22 cellular contexts compared by ENCODE assay signal in genomic region chr10:80412521-80412920, GRCh38. TPM values are rescaled to one million over a fixed set of nuclear protein-coding genes. Genes with fewer than 3 reads are reported as not detected.
A peak's percentile ranks its signal among the peaks of the same experiment; 100 is the strongest.
DNase-seq lines count a peak whose midpoint lies in the region; ATAC-seq, FAIRE-seq and TF ChIP-seq lines count a peak whose summit lies in the region.
"Had no signal": no experiment of that assay in that cellular context is flagged by ENCODE, and none has a peak within 500 bp of the region (broad histone marks: within the 10 kb centered on the region; RNA-seq: fewer than 3 reads in every experiment).

No MANE protein-coding gene starts in this region.

- H3K36me3 Mint-ChIP-seq in glutamatergic neuron (ENCODE audit: unreplicated experiment), result peaks cover 4% of the 10 kb centered on the region
- H3K36me3 Mint-ChIP-seq: activated naive CD4-positive, alpha-beta T cell treated with anti-CD3 and anti-CD28 coated beads, Interleukin-2, amount 10 ng/mL, durations not matched to agents 7 days and 5 days had no signal

- peaks cover 9% of the 10 kb centered on the region for H3K9me3 Mint-ChIP-seq in glutamatergic neuron (ENCODE audit: unreplicated experiment)
- H3K9me3 Mint-ChIP-seq: activated CD4-positive, alpha-beta memory T cell treated with anti-CD3 and anti-CD28 coated beads, Interleukin-2, amount 10 ng/mL, durations not matched to agents 7 days and 5 days; activated naive CD4-positive, alpha-beta T cell treated with anti-CD3 and anti-CD28 coated beads, Interleukin-2, amount 10 ng/mL, durations not matched to agents 7 days and 5 days; CD4-positive, alpha-beta T cell; HFFc6; naive thymus-derived CD4-positive, alpha-beta T cell had no signal

- peaks cover 24 to 27% of the 10 kb centered on the region in 2 donors for H3K4me1 ChIP-seq in small intestine (ENCODE audit: control insufficient read depth in 2 of 2, insufficient read depth in 1 of 2, low read depth in 1 of 2, low read length in 1 of 2)

- TF ChIP-seq CTCF in VCaP (conservative IDR thresholded peaks at IDR 0.05) (no peak), glutamatergic neuron (IDR thresholded peaks at IDR 0.05; ENCODE audit: partially characterized antibody, unreplicated experiment) (no peak)

- DNase-seq in NCI-H82 (lab: John Stamatoyannopoulos, UW) (peak; percentile 19), NCI-H82 treated with DMSO at 0.1 percent for 48 hours (lab: John Stamatoyannopoulos, UW; ENCODE audit: unreplicated experiment) (no peak), glutamatergic neuron (no peak), small intestine (no peak), GM12892 (ENCODE audit: insufficient read length) (no peak), OCI-M1 (lab: John Stamatoyannopoulos, UW) (no peak)
- DNase-seq: activated CD4-positive, alpha-beta memory T cell treated with anti-CD3 and anti-CD28 coated beads, Interleukin-2, amount 10 ng/mL, durations not matched to agents 7 days and 5 days; activated naive CD4-positive, alpha-beta T cell treated with anti-CD3 and anti-CD28 coated beads, Interleukin-2, amount 10 ng/mL, durations not matched to agents 7 days and 5 days; CD4-positive, alpha-beta T cell; central memory CD4-positive, alpha-beta T cell; HFFc6; KG1; left colon; naive thymus-derived CD4-positive, alpha-beta T cell; NCI-H748 treated with DMSO at 0.1 percent for 48 hours; retina; stimulated activated CD4-positive, alpha-beta T cell treated with anti-CD3 and anti-CD28 coated beads, Interleukin-4, amount 100 ng/mL, for 24 hours had no signal

- FAIRE-seq in small intestine (lab: Jason Lieb, UNC), result no peak
- FAIRE-seq in GM12892 (lab: Jason Lieb, UNC), result no peak
- FAIRE-seq: A204.1, GM12891, urothelium cell line had no signal

- H3K36me3 ChIP-seq in small intestine (ENCODE audit: control insufficient read depth in 2 of 2, insufficient read depth in 2 of 2, low read length in 2 of 2), result no peaks in the 10 kb centered on the region

- WGBS in small intestine, 3 donors, result 80 to 88% (median 86%) methylated on average over 6 of the region's 6 CpGs

- no peaks in the 10 kb centered on the region for H3K27me3 ChIP-seq in small intestine (ENCODE audit: control insufficient read depth in 2 of 2, insufficient read depth in 2 of 2, low read length in 2 of 2)

- no peaks in the 10 kb centered on the region for H3K9me3 ChIP-seq in small intestine (ENCODE audit: control insufficient read depth, low read depth)

- ATAC-seq in GM19463 (IDR thresholded peaks at IDR 0.05; ENCODE audit: unreplicated experiment), result no peak
- ATAC-seq: left colon; naive thymus-derived CD4-positive, alpha-beta T cell had no signal

- H3K27ac ChIP-seq in VCaP (peak overlapping the region; percentile 86; the same call in 1 of the 2 replicates), small intestine (ENCODE audit: low read depth in 1 of 2, low read length in 1 of 2) (peak overlapping the region; percentile 24 to 35)

- peaks cover 64% of the 10 kb centered on the region for H3K4me1 Mint-ChIP-seq in glutamatergic neuron (ENCODE audit: low read depth, unreplicated experiment)

- peak overlapping the region; percentile 7 for H3K4me3 Mint-ChIP-seq in glutamatergic neuron (ENCODE audit: unreplicated experiment)
- H3K4me3 Mint-ChIP-seq: activated CD4-positive, alpha-beta memory T cell treated with anti-CD3 and anti-CD28 coated beads, Interleukin-2, amount 10 ng/mL, durations not matched to agents 7 days and 5 days; activated naive CD4-positive, alpha-beta T cell treated with anti-CD3 and anti-CD28 coated beads, Interleukin-2, amount 10 ng/mL, durations not matched to agents 7 days and 5 days; CD4-positive, alpha-beta T cell had no signal

- no peak overlapping the region for H3K27ac Mint-ChIP-seq in glutamatergic neuron (ENCODE audit: unreplicated experiment)
- H3K27ac Mint-ChIP-seq: activated CD4-positive, alpha-beta memory T cell treated with anti-CD3 and anti-CD28 coated beads, Interleukin-2, amount 10 ng/mL, durations not matched to agents 7 days and 5 days; activated naive CD4-positive, alpha-beta T cell treated with anti-CD3 and anti-CD28 coated beads, Interleukin-2, amount 10 ng/mL, durations not matched to agents 7 days and 5 days; HFFc6 had no signal

- H3K4me3 ChIP-seq in small intestine (ENCODE audit: low read depth in 1 of 2, low read length in 2 of 2), result no peak overlapping the region

- peaks cover 7% of the 10 kb centered on the region for H3K27me3 Mint-ChIP-seq in glutamatergic neuron (ENCODE audit: unreplicated experiment)
- H3K27me3 Mint-ChIP-seq: CD4-positive, alpha-beta T cell had no signal

- no peak for TF ChIP-seq POLR2A in GM12892 (IDR thresholded peaks at IDR 0.05; ENCODE audit: low read depth, low read length)

RNA-seq across cellular contexts. Expression of gene PRXL2A, which starts 4.2 kb away (rescaled TPM):
- total RNA-seq in glutamatergic neuron (ENCODE audit: unreplicated experiment), result 164 TPM
- polyA plus RNA-seq in small intestine, result 10 to 100 TPM; 40.9 to 58.6 (median 55.2) TPM
- polyA plus RNA-seq in GM12892 (2012; ENCODE audit: missing spikeins), result 25.5 TPM

RNA-seq across cellular contexts. Expression of gene TSPAN14, which starts 41.6 kb away (rescaled TPM):
- 141 TPM for total RNA-seq in glutamatergic neuron (ENCODE audit: unreplicated experiment)
- 10 to 100 TPM in 1 of 3 donors, 1 to 10 TPM in 2; 7.4 to 56.5 (median 8.4) TPM for polyA plus RNA-seq in small intestine
- 12.1 TPM for polyA plus RNA-seq in GM12892 (2012; ENCODE audit: missing spikeins)

RNA-seq across cellular contexts. Expression of gene DYDC2, which starts 55.9 kb away (rescaled TPM):
- total RNA-seq in glutamatergic neuron (ENCODE audit: unreplicated experiment), result not detected
- 1 to 10 TPM in 1 of 3 donors, not detected in 2; 1.4 TPM for polyA plus RNA-seq in small intestine
- polyA plus RNA-seq in GM12892 (2012; ENCODE audit: missing spikeins), result not detected
- total RNA-seq: activated CD4-positive, alpha-beta memory T cell treated with anti-CD3 and anti-CD28 coated beads, Interleukin-2, amount 10 ng/mL, durations not matched to agents 7 days and 5 days; CD4-positive, alpha-beta T cell; HFFc6; left colon; naive thymus-derived CD4-positive, alpha-beta T cell had no signal
- polyA plus RNA-seq: naive thymus-derived CD4-positive, alpha-beta T cell had no signal

RNA-seq across cellular contexts. Expression of gene DYDC1, which starts 56.0 kb away (rescaled TPM):
- total RNA-seq in glutamatergic neuron (ENCODE audit: unreplicated experiment), result not detected
- polyA plus RNA-seq in small intestine, result not detected
- not detected for polyA plus RNA-seq in GM12892 (2012; ENCODE audit: missing spikeins)
- total RNA-seq: activated CD4-positive, alpha-beta memory T cell treated with anti-CD3 and anti-CD28 coated beads, Interleukin-2, amount 10 ng/mL, durations not matched to agents 7 days and 5 days; CD4-positive, alpha-beta T cell; HFFc6; left colon; naive thymus-derived CD4-positive, alpha-beta T cell had no signal
- polyA plus RNA-seq: naive thymus-derived CD4-positive, alpha-beta T cell had no signal
